ENCODE assay signal across 17 cellular contexts in the genomic region with DNA sequence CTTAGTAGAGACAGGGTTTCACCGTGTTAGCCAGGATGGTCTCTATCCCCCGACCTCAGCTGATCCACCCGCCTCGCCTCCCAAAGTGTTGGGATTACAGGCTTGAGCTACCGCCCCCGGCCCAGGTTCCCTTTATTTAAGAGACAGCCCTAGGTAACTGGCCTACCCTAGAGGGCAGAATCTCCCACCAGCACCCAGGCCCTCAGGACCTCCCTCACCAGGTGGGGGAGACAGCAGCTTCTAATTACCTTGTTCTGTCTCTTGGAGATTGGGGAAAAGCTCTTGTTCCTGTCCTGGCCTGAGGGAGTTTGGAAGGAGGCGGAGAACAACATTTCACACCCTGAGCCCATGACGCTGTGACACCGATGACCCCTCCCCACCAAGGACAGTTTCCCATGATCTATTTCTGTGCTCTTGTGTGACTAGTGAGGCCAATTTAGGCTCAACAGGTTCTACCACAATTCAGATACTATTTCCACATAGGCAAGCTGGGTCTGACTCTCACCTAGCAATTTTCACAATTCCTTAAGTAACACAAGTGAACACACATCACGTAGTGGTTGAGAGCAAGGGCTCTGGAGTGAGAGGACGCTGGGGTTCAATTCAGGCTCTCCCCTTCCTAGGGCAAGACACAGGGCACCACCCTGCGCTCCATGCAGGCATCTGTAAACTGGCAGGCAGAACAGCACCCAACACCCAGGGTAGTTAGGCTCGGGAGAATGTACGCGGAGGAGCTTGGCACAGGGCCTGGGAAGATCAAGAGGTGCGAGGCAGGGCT. TPM values are rescaled to one million over a fixed set of nuclear protein-coding genes. Genes with fewer than 3 reads are reported as not detected.
DNase-seq lines count a peak whose midpoint lies in the region; ATAC-seq and TF ChIP-seq lines count a peak whose summit lies in the region.
"Had no signal": no experiment of that assay in that cellular context is flagged by ENCODE, and none has a peak within 500 bp of the region (broad histone marks: within the 10 kb centered on the region; RNA-seq: fewer than 3 reads in every experiment).

No MANE protein-coding gene starts in this region.

- H3K4me3 Mint-ChIP-seq in Caco-2 (ENCODE audit: unreplicated experiment) (peak overlapping the region; percentile 32), neural crest cell (peak overlapping the region; percentile 39)
- H3K4me3 Mint-ChIP-seq: activated T-helper 1 cell treated with anti-CD3 and anti-CD28 coated beads, Interleukin-12 subunit alpha, Interleukin-12 subunit beta, Interleukin-2, Interleukin-4 antibody, amounts not matched to agents 30 ng/mL and 10 ng/mL and 1 ng/mL, durations not matched to agents 14 hours and 24 hours and 36 hours; memory B cell had no signal

- H3K4me3 ChIP-seq in Caco-2 (ENCODE audit: low read depth, low read length), result no peak overlapping the region
- H3K4me3 ChIP-seq in adrenal gland, result no peak overlapping the region

- TSS peak; percentile 35 for BruUV-seq in Caco-2 (replicated peaks; lab: Mats Ljungman, UMichigan)

- no peak for TF ChIP-seq POLR2A in adrenal gland (IDR thresholded peaks at IDR 0.05)

- peaks cover 8% of the 10 kb centered on the region for H3K4me1 Mint-ChIP-seq in Caco-2 (ENCODE audit: low read depth, unreplicated experiment)
- H3K4me1 Mint-ChIP-seq in neural crest cell, result peaks cover 44% of the 10 kb centered on the region

- no peaks in the 10 kb centered on the region for H3K36me3 ChIP-seq in Caco-2 (ENCODE audit: control insufficient read depth, insufficient read depth, low read length)
- H3K36me3 ChIP-seq in adrenal gland (replicated peaks in 1 of 2), result no peaks in the 10 kb centered on the region

- WGBS in adrenal gland, 4 donors, result 85 to 90% (median 88%) methylated on average over 15 to 16 of the region's 16 CpGs

- ATAC-seq in esophagus mucosa, result peak; percentile 89
- ATAC-seq: HCT116 had no signal

- H3K27ac Mint-ChIP-seq in Caco-2 (ENCODE audit: unreplicated experiment) (peak overlapping the region; percentile 87), neural crest cell (ENCODE audit: unreplicated experiment) (no peak overlapping the region)
- H3K27ac Mint-ChIP-seq: activated T-helper 1 cell treated with anti-CD3 and anti-CD28 coated beads, Interleukin-12 subunit alpha, Interleukin-12 subunit beta, Interleukin-2, Interleukin-4 antibody, amounts not matched to agents 30 ng/mL and 10 ng/mL and 1 ng/mL, durations not matched to agents 14 hours and 24 hours and 36 hours; memory B cell had no signal

- H3K36me3 Mint-ChIP-seq in Caco-2 (ENCODE audit: insufficient read depth, unreplicated experiment) (peaks cover 6% of the 10 kb centered on the region), neural crest cell (ENCODE audit: low read depth) (no peaks in the 10 kb centered on the region)

- in situ Hi-C loops in KBM-7 (cut with MboI; ENCODE audit: low pct_unique_long_range_greater_than_20kb, low sequenced_read_pairs), result no loop called here

- H3K9me3 ChIP-seq in Caco-2 (no peaks in the 10 kb centered on the region), adrenal gland (replicated peaks in 1 of 3) (no peaks in the 10 kb centered on the region)

- H3K27me3 ChIP-seq in Caco-2 (replicated peaks; ENCODE audit: control insufficient read depth, insufficient read depth, low read length) (no peaks in the 10 kb centered on the region), adrenal gland (no peaks in the 10 kb centered on the region)

- peak overlapping the region in 1 of 5 donors; percentile 0 for H3K27ac ChIP-seq in adrenal gland

- intact Hi-C loops in Caco-2 (cut with micrococcal nuclease; ENCODE audit: unreplicated experiment) (no loop called here), adrenal gland (cut with DNase I) (no loop called here)

- DNase-seq in Caco-2 (peak; percentile 78 to 79), NCI-H1105 treated with DMSO at 0.1 percent for 48 hours (lab: John Stamatoyannopoulos, UW) (peak; percentile 18), neural crest cell (ENCODE audit: low read depth, low spot score) (no peak), adrenal gland (no peak), KBM-7 (no peak), NCI-H1048 (lab: John Stamatoyannopoulos, UW) (no peak), 8988T (no peak)
- DNase-seq: activated CD4-positive, alpha-beta T cell treated with anti-CD3 and anti-CD28 coated beads, Interleukin-2, amount 50 U/mL, for 4 hours; anterior cingulate cortex; dermis blood vessel endothelial cell; Kasumi-1; NCI-H1694; NCI-H526 treated with DMSO at 0.1 percent for 48 hours had no signal

- H3K27me3 Mint-ChIP-seq in Caco-2 (ENCODE audit: insufficient read depth, unreplicated experiment), result no peaks in the 10 kb centered on the region
- H3K27me3 Mint-ChIP-seq in neural crest cell (ENCODE audit: low read depth), result no peaks in the 10 kb centered on the region
- H3K27me3 Mint-ChIP-seq: memory B cell had no signal

- POLR2A ChIA-PET in Caco-2 (lab: Charles Lee), result interaction anchor here (0.6 to 0.7 kb wide), 3 partner anchors 37 to 97 kb away, joined by 4 to 5 read pairs (median 4); a partner anchor contains a TSS

- H3K4me1 ChIP-seq in Caco-2, result peaks cover 12% of the 10 kb centered on the region
- H3K4me1 ChIP-seq in adrenal gland (replicated peaks in 1 of 2), result peaks cover 11 to 20% of the 10 kb centered on the region in 2 donors

- H3K9me3 Mint-ChIP-seq in Caco-2 (ENCODE audit: unreplicated experiment) (no peaks in the 10 kb centered on the region), neural crest cell (no peaks in the 10 kb centered on the region)
- H3K9me3 Mint-ChIP-seq: activated T-helper 1 cell treated with anti-CD3 and anti-CD28 coated beads, Interleukin-12 subunit alpha, Interleukin-12 subunit beta, Interleukin-2, Interleukin-4 antibody, amounts not matched to agents 30 ng/mL and 10 ng/mL and 1 ng/mL, durations not matched to agents 14 hours and 24 hours and 36 hours; memory B cell had no signal

- CTCF ChIA-PET in Caco-2 (lab: Charles Lee), result interaction anchor here (0.6 to 2.2 kb wide), 11 partner anchors 13 to 380 kb away, joined by 3 to 17 read pairs (median 4); a partner anchor contains a TSS

- TF ChIP-seq CTCF in Caco-2 (IDR thresholded peaks at IDR 0.05; ENCODE audit: insufficient read depth in 1 of 2, low read depth in 1 of 2, low read length in 1 of 2, severe bottlenecking in 1 of 2, unreplicated experiment in 1 of 2), result peak in 1 of 2 experiments; percentile 37
- no peak for TF ChIP-seq CTCF in neural crest cell (conservative IDR thresholded peaks at IDR 0.05)
- no peak for TF ChIP-seq CTCF in adrenal gland (IDR thresholded peaks at IDR 0.05)

RNA-seq across cellular contexts. Expression of a gene that starts 20.4 kb away (rescaled TPM):
- total RNA-seq in Caco-2 (2022) (25.9 and 27.0 TPM in 2 replicates), esophagus mucosa (32.0 TPM), neural crest cell (27.1 and 27.2 TPM in 2 replicates), adrenal gland (100 to 1,000 TPM in 3 of 8 donors, 10 to 100 TPM in 5; 15.1 to 144 (median 73.0) TPM)
- polyA plus RNA-seq in adrenal gland, result 100 to 1,000 TPM in 1 of 3 donors, 10 to 100 TPM in 1, 1 to 10 TPM in 1; 4.8 to 102 (median 83.0) TPM

RNA-seq across cellular contexts. Expression of a gene that starts 32.5 kb away (rescaled TPM):
- total RNA-seq in Caco-2 (2022), result 60.1 and 64.5 TPM in 2 replicates
- total RNA-seq in esophagus mucosa, result 24.0 TPM
- total RNA-seq in neural crest cell, result 81.1 and 88.6 TPM in 2 replicates
- total RNA-seq in adrenal gland, result 100 to 1,000 TPM in 2 of 8 donors, 10 to 100 TPM in 6; 51.2 to 114 (median 80.9) TPM
- polyA plus RNA-seq in adrenal gland, result 100 to 1,000 TPM in 2 of 3 donors, 10 to 100 TPM in 1; 95.0 to 254 (median 207) TPM

RNA-seq across cellular contexts. Expression of a gene that starts 36.6 kb away (rescaled TPM):
- total RNA-seq in Caco-2 (2022), result 83.1 and 85.5 TPM in 2 replicates
- 41.8 TPM for total RNA-seq in esophagus mucosa
- total RNA-seq in neural crest cell, result 59.7 and 60.9 TPM in 2 replicates
- 10 to 100 TPM; 19.8 to 53.0 (median 40.0) TPM for total RNA-seq in adrenal gland
- polyA plus RNA-seq in adrenal gland, result 10 to 100 TPM; 28.9 to 54.7 (median 37.0) TPM

RNA-seq across cellular contexts. Expression of a gene that starts 38.7 kb away (rescaled TPM):
- total RNA-seq in Caco-2 (2022) (15.2 and 17.0 TPM in 2 replicates), esophagus mucosa (6.3 TPM), neural crest cell (22.1 and 23.3 TPM in 2 replicates), adrenal gland (1 to 10 TPM in 2 of 8 donors, under 1 TPM in 5, not detected in 1; 0.49 to 2.6 (median 0.83) TPM)
- polyA plus RNA-seq in adrenal gland, result 1 to 10 TPM in 2 of 3 donors, under 1 TPM in 1; 0.42 to 2.6 (median 1.5) TPM

Comparison
In these comparisons a context has a peak if more than half of its experiments do, and no peak if none do; other contexts are left out.
1. DNase-seq: peak in Caco-2 (2 of 2) and NCI-H1105 treated with DMSO at 0.1 percent for 48 hours (single experiment); none in neural crest cell (single experiment), adrenal gland (0 of 7), KBM-7 (single experiment), NCI-H1048 (single experiment) and 8988T (single experiment).